Comparison of ENCODE assay signal across 9 cellular contexts in the genomic region with DNA sequence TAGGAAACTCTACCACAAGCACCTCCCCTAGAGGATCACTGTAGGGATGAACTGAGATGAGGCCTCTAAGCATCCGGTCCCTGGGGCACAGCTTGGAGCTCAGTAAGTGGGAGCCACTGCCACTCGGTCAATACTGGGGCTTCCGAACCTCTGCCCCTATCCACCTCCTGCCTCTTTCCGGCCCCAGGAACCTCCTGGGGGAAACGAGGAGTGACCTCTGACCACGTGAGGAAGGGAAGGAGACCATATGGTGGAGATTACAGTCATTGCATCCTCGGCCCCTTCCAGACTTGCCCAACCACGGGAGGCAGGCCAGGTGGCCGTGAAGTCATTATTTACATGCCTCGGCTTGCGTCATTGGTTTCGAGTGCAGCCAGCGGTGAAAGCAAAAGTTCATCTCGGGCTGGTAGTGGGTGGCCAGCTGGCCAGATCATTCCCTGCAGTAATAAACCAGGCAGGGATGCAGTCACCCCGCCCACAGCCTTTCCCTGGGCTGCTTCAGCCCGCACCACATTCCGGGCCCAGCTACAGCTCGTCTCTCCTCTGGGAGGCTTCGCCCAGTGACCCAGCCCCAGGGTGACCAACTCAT.
DNase-seq lines count a peak whose midpoint lies in the region; ATAC-seq, FAIRE-seq and TF ChIP-seq lines count a peak whose summit lies in the region.
"Had no signal": no experiment of that assay in that cellular context is flagged by ENCODE, and none has a peak within 500 bp of the region (broad histone marks: within the 10 kb centered on the region; RNA-seq: fewer than 3 reads in every experiment).

No MANE protein-coding gene starts in this region.

- H3K4me1 ChIP-seq in pancreas = peaks cover 0 to 7% (median 7%) of the 10 kb centered on the region in 3 donors
- H3K4me1 ChIP-seq in spleen = peaks cover 0 to 5% (median 1%) of the 10 kb centered on the region in 6 donors

- H3K4me3 ChIP-seq in pancreas (no peak overlapping the region), spleen (no peak overlapping the region)
- H3K4me3 ChIP-seq: thyroid gland had no signal

- DNase-seq in ELF-1 (ENCODE audit: low read depth, low spot score) (peak; percentile 36), NCI-H510A (lab: John Stamatoyannopoulos, UW) (peak; percentile 89), pancreas (peak; percentile 71 to 91 (median 84)), spleen (no peak), nucleus accumbens (lab: John Stamatoyannopoulos, UW) (no peak)

- H3K9me3 ChIP-seq in pancreas (no peaks in the 10 kb centered on the region), spleen (no peaks in the 10 kb centered on the region)
- H3K9me3 ChIP-seq: thyroid gland had no signal

- peak; percentile 9 for FAIRE-seq in pancreas (lab: Jason Lieb, UNC)

- no peak for TF ChIP-seq CTCF in pancreas (IDR thresholded peaks at IDR 0.05)
- no peak for TF ChIP-seq CTCF in spleen (IDR thresholded peaks at IDR 0.05 in 8 of 11, conservative IDR thresholded peaks at IDR 0.05 in 3 of 11)

- TF ChIP-seq POLR2A in spleen (IDR thresholded peaks at IDR 0.05) = no peak

- ATAC-seq in esophagus mucosa = peak; percentile 64
- peak; percentile 76 to 85 (median 79) for ATAC-seq in pancreas
- ATAC-seq in GM21447 (IDR thresholded peaks at IDR 0.05; ENCODE audit: unreplicated experiment) = no peak
- ATAC-seq in GM18519 (IDR thresholded peaks at IDR 0.05; ENCODE audit: low FRiP score, unreplicated experiment) = no peak

- WGBS in pancreas, 2 donors = 55 to 56% methylated on average over 19 of the region's 19 CpGs
- 64 to 78% (median 70%) methylated on average over 19 of the region's 19 CpGs for WGBS in spleen, 5 donors

- H3K36me3 ChIP-seq in pancreas (no peaks in the 10 kb centered on the region), spleen (no peaks in the 10 kb centered on the region)
- H3K36me3 ChIP-seq: thyroid gland had no signal

- peak overlapping the region in 2 of 4 donors; percentile 6 to 48 for H3K27ac ChIP-seq in pancreas
- no peak overlapping the region for H3K27ac ChIP-seq in spleen

- H3K27me3 ChIP-seq in pancreas = no peaks in the 10 kb centered on the region
- peaks cover 0 to 8% (median 0%) of the 10 kb centered on the region in 7 donors for H3K27me3 ChIP-seq in spleen (replicated peaks in 1 of 7)
- H3K27me3 ChIP-seq: thyroid gland had no signal

- intact Hi-C loops in pancreas (cut with DNase I) = loop anchor here in 2 of 3 donors (5.0 kb wide), 2 partner anchors 168 to 318 kb away; no protein-coding TSS in a partner anchor
- intact Hi-C loops in spleen (cut with DNase I; ENCODE audit: low total_unique reads) = loop anchor here (5.0 to 10.0 kb wide), 2 partner anchors 173 to 320 kb away; no protein-coding TSS in a partner anchor

Comparison
In these comparisons a context has a peak if more than half of its experiments do, and no peak if none do; other contexts are left out.
1. DNase-seq: peak in ELF-1 (single experiment), NCI-H510A (single experiment) and pancreas (6 of 6); none in spleen (single experiment) and nucleus accumbens (0 of 56).
2. ATAC-seq: peak in esophagus mucosa (single experiment) and pancreas (4 of 4); none in GM21447 (single experiment) and GM18519 (single experiment).